18 cellular contexts compared by ENCODE assay signal in genomic region chr11:10975287-10975721, GRCh38.
DNase-seq lines count a peak whose midpoint lies in the region; ATAC-seq, FAIRE-seq and TF ChIP-seq lines count a peak whose summit lies in the region.
"Had no signal": no experiment of that assay in that cellular context is flagged by ENCODE, and none has a peak within 500 bp of the region (broad histone marks: within the 10 kb centered on the region; RNA-seq: fewer than 3 reads in every experiment).

No MANE protein-coding gene starts in this region.

- ATAC-seq in K562: no peak

- DNase-seq in DMS153 (lab: John Stamatoyannopoulos, UW): peak; percentile 82
- DNase-seq in NCI-H146 (lab: John Stamatoyannopoulos, UW): peak; percentile 95
- DNase-seq in K562 (ENCODE audit: extremely low read depth in 1 of 4, low spot score in 3 of 4): no peak
- DNase-seq in NCI-H1092 treated with DMSO at 0.1 percent for 48 hours (lab: John Stamatoyannopoulos, UW): no peak
- no peak for DNase-seq in activated T-helper 2 cell treated with anti-CD3 and anti-CD28 coated beads, Interferon-gamma antibody, Interleukin-2, Interleukin-4, amounts not matched to agents 10 μg/mL and 5 μg/mL and 100 μg/mL, durations not matched to agents 14 hours and 24 hours and 36 hours (ENCODE audit: low spot score)
- no peak for DNase-seq in CD1c-positive myeloid dendritic cell (ENCODE audit: extremely low spot score)
- DNase-seq: activated CD4-positive, alpha-beta T cell treated with anti-CD3 and anti-CD28 coated beads for 4 hours; activated gamma-delta T cell treated with Interleukin-2 at 50 U/mL for 16 hours; cerebellar nuclear complex; islet precursor cell; Kasumi-1; naive B cell; NCI-H1694; NCI-H526 treated with DMSO at 0.1 percent for 48 hours; stimulated activated CD4-positive, alpha-beta T cell treated with anti-CD3 and anti-CD28 coated beads, Interleukin-4, amount 100 ng/mL, for 24 hours had no signal

- no peak overlapping the region for H3K4me3 Mint-ChIP-seq in activated T-helper 2 cell treated with anti-CD3 and anti-CD28 coated beads, Interferon-gamma antibody, Interleukin-2, Interleukin-4, amounts not matched to agents 10 μg/mL and 5 μg/mL and 100 μg/mL, durations not matched to agents 14 hours and 24 hours and 36 hours (ENCODE audit: low read depth)
- H3K4me3 Mint-ChIP-seq: B cell had no signal

- H3K27ac ChIP-seq in K562 (ENCODE audit: extremely low read depth, low read depth, low read length) (no peak overlapping the region), neural cell (ENCODE audit: low read length) (peak overlapping the region; percentile 90)

- no peaks in the 10 kb centered on the region for H3K9me2 ChIP-seq in neural cell (ENCODE audit: insufficient read depth, low read length)

- no peaks in the 10 kb centered on the region for H3K9me3 Mint-ChIP-seq in activated T-helper 2 cell treated with anti-CD3 and anti-CD28 coated beads, Interferon-gamma antibody, Interleukin-2, Interleukin-4, amounts not matched to agents 10 μg/mL and 5 μg/mL and 100 μg/mL, durations not matched to agents 14 hours and 24 hours and 36 hours

- H3K4me3 ChIP-seq in K562 (no peak overlapping the region), neural cell (ENCODE audit: low read length) (peak overlapping the region; percentile 5)
- H3K4me3 ChIP-seq: smooth muscle cell had no signal

- H3K36me3 Mint-ChIP-seq in activated T-helper 2 cell treated with anti-CD3 and anti-CD28 coated beads, Interferon-gamma antibody, Interleukin-2, Interleukin-4, amounts not matched to agents 10 μg/mL and 5 μg/mL and 100 μg/mL, durations not matched to agents 14 hours and 24 hours and 36 hours (ENCODE audit: low read depth): no peaks in the 10 kb centered on the region

- H3F3A ChIP-seq in neural cell (ENCODE audit: insufficient read depth, low read length, poor library complexity, severe bottlenecking): peaks cover 6% of the 10 kb centered on the region

- H3K36me3 ChIP-seq in K562 (ENCODE audit: control insufficient read depth, insufficient read depth, low read length) (no peaks in the 10 kb centered on the region), neural cell (ENCODE audit: insufficient read depth, low read length) (no peaks in the 10 kb centered on the region)

- H3K9ac ChIP-seq in K562 (ENCODE audit: insufficient read depth in 1 of 2, low read depth in 2 of 2, low read length in 2 of 2) (no peak overlapping the region), neural cell (ENCODE audit: low read length) (peak overlapping the region; percentile 56)

- CTCF ChIA-PET in K562 (lab: Yijun Ruan, JAX; ENCODE audit: low intra/inter-chr PET ratio): no interaction called here

- peaks cover 0 to 1% of the 10 kb centered on the region in 2 experiments; a peak in 1 of 5 replicates for H3K4me1 ChIP-seq in K562 (replicated peaks in 1 of 2; ENCODE audit: control insufficient read depth in 2 of 2, insufficient read depth in 2 of 2, low read length in 2 of 2)

- BruUV-seq in K562 (replicated peaks; lab: Mats Ljungman, UMichigan): no TSS peak

- 0% methylated on average over 2 of the region's 2 CpGs for WGBS in K562 (ENCODE audit: insufficient coverage, low coverage, missing lambda C conversion rate)

- H3K9me3 ChIP-seq in K562 (replicated peaks; ENCODE audit: control insufficient read depth, insufficient read depth, low read depth, low read length) (no peaks in the 10 kb centered on the region), neural cell (ENCODE audit: low read length) (no peaks in the 10 kb centered on the region)

- no peak overlapping the region for H3K4me2 ChIP-seq in K562 (ENCODE audit: insufficient read depth, low read length)
- H3K4me2 ChIP-seq in neural cell (ENCODE audit: low read length): no peak overlapping the region
- H3K4me2 ChIP-seq: smooth muscle cell had no signal

- in situ Hi-C loops in K562 (cut with MboI): no loop called here

- no peak overlapping the region for H2AFZ ChIP-seq in K562 (ENCODE audit: low read depth, low read length)
- peak overlapping the region; percentile 28 for H2AFZ ChIP-seq in neural cell (ENCODE audit: low read depth, low read length)

- no peaks in the 10 kb centered on the region for H3K9me1 ChIP-seq in K562 (ENCODE audit: control insufficient read depth, insufficient read depth, low read length)

- intact Hi-C loops in K562 (cut with micrococcal nuclease): no loop called here
- intact Hi-C loops in activated T-helper 2 cell treated with anti-CD3 and anti-CD28 coated beads, Interferon-gamma antibody, Interleukin-2, Interleukin-4, amounts not matched to agents 10 μg/mL and 5 μg/mL and 100 μg/mL, durations not matched to agents 14 hours and 24 hours and 36 hours (cut with micrococcal nuclease): no loop called here

- H3K27me3 Mint-ChIP-seq in activated T-helper 2 cell treated with anti-CD3 and anti-CD28 coated beads, Interferon-gamma antibody, Interleukin-2, Interleukin-4, amounts not matched to agents 10 μg/mL and 5 μg/mL and 100 μg/mL, durations not matched to agents 14 hours and 24 hours and 36 hours (ENCODE audit: low read depth): peaks cover 12% of the 10 kb centered on the region
- H3K27me3 Mint-ChIP-seq: B cell, naive B cell had no signal

- H3K79me2 ChIP-seq in K562 (ENCODE audit: control insufficient read depth, insufficient read depth, low read length) (no peaks in the 10 kb centered on the region), neural cell (replicated peaks; ENCODE audit: insufficient read depth, low read length) (no peaks in the 10 kb centered on the region)

- no peak for TF ChIP-seq CTCF in K562 (IDR thresholded peaks at IDR 0.05 in 2 of 3, conservative IDR thresholded peaks at IDR 0.05 in 1 of 3; ENCODE audit: insufficient read depth in 2 of 3, low read depth in 1 of 3, low read length in 3 of 3)
- no peak for TF ChIP-seq CTCF in neural cell (IDR thresholded peaks at IDR 0.05; ENCODE audit: poor library complexity, severe bottlenecking)

- POLR2A ChIA-PET in K562 (lab: Yijun Ruan, JAX): interaction anchor here (0.6 to 1.1 kb wide), 2 partner anchors 14 to 62 kb away, joined by 3 to 5 read pairs; no protein-coding TSS in a partner anchor

- H3K4me1 Mint-ChIP-seq in activated T-helper 2 cell treated with anti-CD3 and anti-CD28 coated beads, Interferon-gamma antibody, Interleukin-2, Interleukin-4, amounts not matched to agents 10 μg/mL and 5 μg/mL and 100 μg/mL, durations not matched to agents 14 hours and 24 hours and 36 hours (ENCODE audit: low read depth): no peaks in the 10 kb centered on the region

- FAIRE-seq in K562 (lab: Jason Lieb, UNC): no peak

- no peak for TF ChIP-seq EP300 in K562 (IDR thresholded peaks at IDR 0.05; ENCODE audit: low read length)
- peak; percentile 88 for TF ChIP-seq EP300 in neural cell (conservative IDR thresholded peaks at IDR 0.05; ENCODE audit: poor library complexity, severe bottlenecking)

- H3K27me3 ChIP-seq in K562 (ENCODE audit: control insufficient read depth in 2 of 2, insufficient read depth in 2 of 2, low read length in 2 of 2) (peaks cover 0 to 11% of the 10 kb centered on the region in 2 experiments; a peak in 2 of 5 replicates), neural cell (ENCODE audit: insufficient read depth, low read depth, low read length) (no peaks in the 10 kb centered on the region)

- no peaks in the 10 kb centered on the region; the same call in 1 of the 2 replicates for H4K20me1 ChIP-seq in K562 (replicated peaks; ENCODE audit: control insufficient read depth, insufficient read depth, low read length)
- H4K20me1 ChIP-seq in neural cell (ENCODE audit: insufficient read depth): no peaks in the 10 kb centered on the region

- H3K27ac Mint-ChIP-seq in activated T-helper 2 cell treated with anti-CD3 and anti-CD28 coated beads, Interferon-gamma antibody, Interleukin-2, Interleukin-4, amounts not matched to agents 10 μg/mL and 5 μg/mL and 100 μg/mL, durations not matched to agents 14 hours and 24 hours and 36 hours: no peak overlapping the region
- H3K27ac Mint-ChIP-seq: B cell had no signal

- TF ChIP-seq RAD21 in K562 (CRISPR knock-in tag; conservative IDR thresholded peaks at IDR 0.05 in 1 of 2, IDR thresholded peaks at IDR 0.05 in 1 of 2) (no peak), neural cell (conservative IDR thresholded peaks at IDR 0.05) (peak; percentile 26)

- TF ChIP-seq POLR2A in K562 (conservative IDR thresholded peaks at IDR 0.05): no peak

TF ChIP-seq in K562, 482 proteins besides CTCF, POLR2A, EP300 and RAD21 (continues in another document):
- TF ChIP-seq ZNF224 (CRISPR knock-in tag; IDR thresholded peaks at IDR 0.05): no peak
- TF ChIP-seq RCOR1 (IDR thresholded peaks at IDR 0.05; ENCODE audit: borderline replicate concordance in 1 of 2, low read depth in 2 of 2, low read length in 2 of 2): no peak
- TF ChIP-seq FOXJ2 (tag; IDR thresholded peaks at IDR 0.05): peak; percentile 93
- no peak for TF ChIP-seq SREBF2 (CRISPR knock-in tag; IDR thresholded peaks at IDR 0.05)

TF ChIP-seq in neural cell, 6 proteins besides CTCF, POLR2A, EP300 and RAD21:
- TF ChIP-seq MXI1 (conservative IDR thresholded peaks at IDR 0.05; ENCODE audit: poor library complexity, severe bottlenecking) (peak; percentile 43), TAF1 (IDR thresholded peaks at IDR 0.05; ENCODE audit: low read depth) (no peak), POLR2AphosphoS5 (IDR thresholded peaks at IDR 0.05) (peak; percentile 13)

Comparison
In these comparisons a context has a peak if more than half of its experiments do, and no peak if none do; other contexts are left out.
1. DNase-seq: peak in DMS153 (single experiment) and NCI-H146 (single experiment); none in K562 (0 of 4), NCI-H1092 treated with DMSO at 0.1 percent for 48 hours (single experiment), activated T-helper 2 cell treated with anti-CD3 and anti-CD28 coated beads, Interferon-gamma antibody, Interleukin-2, Interleukin-4, amounts not matched to agents 10 μg/mL and 5 μg/mL and 100 μg/mL, durations not matched to agents 14 hours and 24 hours and 36 hours (single experiment) and CD1c-positive myeloid dendritic cell (single experiment).